1 cellular context compared by ENCODE assay signal in genomic region chr2:545711-546650, GRCh38.
TF ChIP-seq lines count a peak whose summit lies in the region.

No MANE protein-coding gene starts in this region.

TF ChIP-seq in SK-N-SH, 30 proteins besides CTCF, POLR2A, EP300 and RAD21 (continued from another document):
- TF ChIP-seq CHD2 (IDR thresholded peaks at IDR 0.05; ENCODE audit: low read length, partially characterized antibody), result no peak
- no peak for TF ChIP-seq JUND (IDR thresholded peaks at IDR 0.05)
- no peak for TF ChIP-seq USF1 (IDR thresholded peaks at IDR 0.05; ENCODE audit: borderline replicate concordance, low read depth)
